In the genomic region with DNA sequence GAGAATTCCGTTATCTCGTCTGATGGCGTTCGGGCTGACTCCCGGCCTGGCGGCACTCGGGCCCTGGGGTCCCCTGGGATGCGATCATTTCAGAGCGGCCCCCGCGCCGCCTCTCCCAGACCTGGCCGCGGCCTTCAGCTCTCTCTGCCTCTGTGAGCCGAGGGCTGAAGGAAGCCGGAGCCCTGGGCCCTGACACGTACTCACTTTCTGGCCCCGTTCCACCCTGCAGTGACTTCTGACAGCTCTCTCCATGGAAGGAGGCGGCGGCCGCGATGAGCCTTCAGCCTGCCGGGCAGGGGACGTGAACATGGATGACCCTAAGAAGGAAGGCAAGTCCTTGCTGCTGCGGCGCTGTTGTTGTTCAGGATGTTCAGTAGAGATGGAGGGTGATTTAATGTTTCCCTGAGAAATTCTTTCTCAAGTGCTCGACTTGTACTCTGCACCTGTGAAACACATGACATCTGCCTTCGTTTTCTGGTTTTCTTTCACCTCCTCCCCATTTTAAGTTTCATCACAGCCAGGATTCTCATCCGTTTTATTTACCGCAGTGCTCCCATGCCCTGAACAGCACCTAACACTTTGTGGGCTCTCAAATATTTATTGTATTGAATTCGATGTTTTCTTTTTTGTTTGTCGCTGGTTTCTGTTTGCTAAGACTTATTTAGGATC, we compare ENCODE assay signal across 1 cellular context.
TF ChIP-seq lines count a peak whose summit lies in the region.

No MANE protein-coding gene starts in this region.

TF ChIP-seq in liver, 16 proteins besides CTCF, POLR2A, EP300 and RAD21 (continued from another document):
- TF ChIP-seq, protein P1, sequence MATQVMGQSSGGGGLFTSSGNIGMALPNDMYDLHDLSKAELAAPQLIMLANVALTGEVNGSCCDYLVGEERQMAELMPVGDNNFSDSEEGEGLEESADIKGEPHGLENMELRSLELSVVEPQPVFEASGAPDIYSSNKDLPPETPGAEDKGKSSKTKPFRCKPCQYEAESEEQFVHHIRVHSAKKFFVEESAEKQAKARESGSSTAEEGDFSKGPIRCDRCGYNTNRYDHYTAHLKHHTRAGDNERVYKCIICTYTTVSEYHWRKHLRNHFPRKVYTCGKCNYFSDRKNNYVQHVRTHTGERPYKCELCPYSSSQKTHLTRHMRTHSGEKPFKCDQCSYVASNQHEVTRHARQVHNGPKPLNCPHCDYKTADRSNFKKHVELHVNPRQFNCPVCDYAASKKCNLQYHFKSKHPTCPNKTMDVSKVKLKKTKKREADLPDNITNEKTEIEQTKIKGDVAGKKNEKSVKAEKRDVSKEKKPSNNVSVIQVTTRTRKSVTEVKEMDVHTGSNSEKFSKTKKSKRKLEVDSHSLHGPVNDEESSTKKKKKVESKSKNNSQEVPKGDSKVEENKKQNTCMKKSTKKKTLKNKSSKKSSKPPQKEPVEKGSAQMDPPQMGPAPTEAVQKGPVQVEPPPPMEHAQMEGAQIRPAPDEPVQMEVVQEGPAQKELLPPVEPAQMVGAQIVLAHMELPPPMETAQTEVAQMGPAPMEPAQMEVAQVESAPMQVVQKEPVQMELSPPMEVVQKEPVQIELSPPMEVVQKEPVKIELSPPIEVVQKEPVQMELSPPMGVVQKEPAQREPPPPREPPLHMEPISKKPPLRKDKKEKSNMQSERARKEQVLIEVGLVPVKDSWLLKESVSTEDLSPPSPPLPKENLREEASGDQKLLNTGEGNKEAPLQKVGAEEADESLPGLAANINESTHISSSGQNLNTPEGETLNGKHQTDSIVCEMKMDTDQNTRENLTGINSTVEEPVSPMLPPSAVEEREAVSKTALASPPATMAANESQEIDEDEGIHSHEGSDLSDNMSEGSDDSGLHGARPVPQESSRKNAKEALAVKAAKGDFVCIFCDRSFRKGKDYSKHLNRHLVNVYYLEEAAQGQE (IDR thresholded peaks at IDR 0.05): no peak
- TF ChIP-seq, protein P2, sequence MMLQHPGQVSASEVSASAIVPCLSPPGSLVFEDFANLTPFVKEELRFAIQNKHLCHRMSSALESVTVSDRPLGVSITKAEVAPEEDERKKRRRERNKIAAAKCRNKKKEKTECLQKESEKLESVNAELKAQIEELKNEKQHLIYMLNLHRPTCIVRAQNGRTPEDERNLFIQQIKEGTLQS (IDR thresholded peaks at IDR 0.05): no peak
- no peak for TF ChIP-seq FOXA1 (IDR thresholded peaks at IDR 0.05)
